In the genomic region with DNA sequence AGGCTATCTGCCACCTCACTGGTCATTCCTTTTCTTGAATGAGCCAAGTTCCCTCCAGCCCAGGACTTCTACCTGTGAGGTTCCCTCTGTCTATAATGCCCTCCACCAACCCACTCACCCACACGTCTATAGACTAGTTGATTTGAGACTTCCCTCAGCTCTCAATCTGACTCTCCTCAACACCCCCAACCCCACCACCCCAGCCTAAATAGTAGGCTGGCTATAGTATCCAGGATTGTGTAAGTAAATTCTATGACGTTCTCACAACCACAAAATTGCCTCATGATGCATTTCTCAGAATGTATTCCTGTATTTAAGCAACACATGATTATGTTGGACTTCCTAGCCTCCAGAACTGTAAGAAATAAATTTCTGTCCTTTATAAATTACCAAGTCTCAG, we compare ENCODE assay signal across 9 cellular contexts.
DNase-seq lines count a peak whose midpoint lies in the region; ATAC-seq and TF ChIP-seq lines count a peak whose summit lies in the region.
"Had no signal": no experiment of that assay in that cellular context is flagged by ENCODE, and none has a peak within 500 bp of the region (broad histone marks: within the 10 kb centered on the region; RNA-seq: fewer than 3 reads in every experiment).

No MANE protein-coding gene starts in this region.

- no peak for DNase-seq in NCI-H2107 (lab: John Stamatoyannopoulos, UW)
- DNase-seq: thyroid gland had no signal

- peaks cover 32% of the 10 kb centered on the region for H3K4me1 ChIP-seq in DOHH2 (ENCODE audit: control insufficient read depth, low read length)
- peaks cover 34% of the 10 kb centered on the region for H3K4me1 ChIP-seq in OCI-LY1 (ENCODE audit: insufficient read depth, low read length, severe bottlenecking)
- H3K4me1 ChIP-seq in endocrine pancreas (ENCODE audit: control insufficient read depth, insufficient read depth, low read length): peaks cover 7% of the 10 kb centered on the region
- H3K4me1 ChIP-seq in parathyroid adenoma: no peaks in the 10 kb centered on the region

- peaks cover 3% of the 10 kb centered on the region; the same call in 1 of the 2 replicates for H3K36me3 ChIP-seq in DOHH2 (ENCODE audit: control insufficient read depth, low read length)
- no peaks in the 10 kb centered on the region for H3K36me3 ChIP-seq in OCI-LY1 (ENCODE audit: insufficient read depth, low read length)
- no peaks in the 10 kb centered on the region for H3K36me3 ChIP-seq in endocrine pancreas (ENCODE audit: control insufficient read depth, insufficient read depth, low read length)
- H3K36me3 ChIP-seq in parathyroid adenoma (ENCODE audit: control insufficient read depth, insufficient read depth, low read length): no peaks in the 10 kb centered on the region
- H3K36me3 ChIP-seq: thyroid gland had no signal

- H3K9ac ChIP-seq in OCI-LY1 (ENCODE audit: low read length) (no peak overlapping the region), endocrine pancreas (ENCODE audit: control insufficient read depth, insufficient read depth, low read length) (no peak overlapping the region), parathyroid adenoma (no peak overlapping the region)

- peaks cover 9% of the 10 kb centered on the region for H3F3A ChIP-seq in DOHH2 (ENCODE audit: control insufficient read depth, insufficient read depth)
- H3F3A ChIP-seq in OCI-LY1 (ENCODE audit: insufficient read depth, low read length): no peaks in the 10 kb centered on the region

- TF ChIP-seq CTCF in DOHH2 (IDR thresholded peaks at IDR 0.05; ENCODE audit: low read depth, low read length, poor library complexity, severe bottlenecking) (no peak), OCI-LY1 (IDR thresholded peaks at IDR 0.05; ENCODE audit: low read length) (no peak), parathyroid adenoma (IDR thresholded peaks at IDR 0.05) (no peak)

- H3K9me2 ChIP-seq in DOHH2 (replicated peaks; ENCODE audit: control insufficient read depth, low read length) (no peaks in the 10 kb centered on the region), OCI-LY1 (ENCODE audit: low read depth, low read length) (no peaks in the 10 kb centered on the region)

- peaks cover 31% of the 10 kb centered on the region for H3K79me2 ChIP-seq in DOHH2 (ENCODE audit: control insufficient read depth, low read length)
- H3K79me2 ChIP-seq in OCI-LY1 (ENCODE audit: insufficient read depth, low read length): no peaks in the 10 kb centered on the region
- H3K79me2 ChIP-seq in parathyroid adenoma: no peaks in the 10 kb centered on the region

- no peak overlapping the region for H2AFZ ChIP-seq in OCI-LY1 (ENCODE audit: low read length)
- no peak overlapping the region for H2AFZ ChIP-seq in parathyroid adenoma

- H3K27ac ChIP-seq in DOHH2 (ENCODE audit: low read depth, low read length) (no peak overlapping the region), OCI-LY1 (ENCODE audit: low read depth, low read length, poor library complexity, severe bottlenecking) (no peak overlapping the region), parathyroid adenoma (peak overlapping the region; percentile 2)

- H4K20me1 ChIP-seq in DOHH2 (ENCODE audit: control insufficient read depth, insufficient read depth, low read depth, low read length) (no peaks in the 10 kb centered on the region), OCI-LY1 (ENCODE audit: insufficient read depth, low read length) (no peaks in the 10 kb centered on the region)

- ATAC-seq in HG02588 (IDR thresholded peaks at IDR 0.05; ENCODE audit: unreplicated experiment): no peak
- no peak for ATAC-seq in SK-N-SH treated with all-trans-retinoic acid at 6 μM for 48 hours
- no peak for ATAC-seq in GM19397 (IDR thresholded peaks at IDR 0.05; ENCODE audit: unreplicated experiment)

- no peaks in the 10 kb centered on the region for H3K27me3 ChIP-seq in DOHH2 (ENCODE audit: control insufficient read depth, low read length)
- no peaks in the 10 kb centered on the region for H3K27me3 ChIP-seq in OCI-LY1 (ENCODE audit: insufficient read depth, low read length)
- no peaks in the 10 kb centered on the region for H3K27me3 ChIP-seq in endocrine pancreas (ENCODE audit: control insufficient read depth, insufficient read depth, low read length)
- H3K27me3 ChIP-seq in parathyroid adenoma (ENCODE audit: control insufficient read depth, insufficient read depth, low read length): no peaks in the 10 kb centered on the region
- H3K27me3 ChIP-seq: thyroid gland had no signal

- H3K4me2 ChIP-seq in DOHH2 (ENCODE audit: low read length): peak overlapping the region; percentile 22
- peak overlapping the region; percentile 39 for H3K4me2 ChIP-seq in OCI-LY1 (ENCODE audit: low read length)
- no peak overlapping the region for H3K4me2 ChIP-seq in parathyroid adenoma (ENCODE audit: low read length)

- no peak overlapping the region for H3K4me3 ChIP-seq in DOHH2 (ENCODE audit: low read length)
- H3K4me3 ChIP-seq in OCI-LY1 (ENCODE audit: low read depth, low read length, poor library complexity, severe bottlenecking): peak overlapping the region; percentile 5
- peak overlapping the region; percentile 69 for H3K4me3 ChIP-seq in endocrine pancreas (ENCODE audit: control insufficient read depth, insufficient read depth, low read length)
- no peak overlapping the region for H3K4me3 ChIP-seq in parathyroid adenoma (ENCODE audit: low read depth, low read length)

- H3K9me3 ChIP-seq in DOHH2 (ENCODE audit: control insufficient read depth, insufficient read depth, low read length): no peaks in the 10 kb centered on the region
- H3K9me3 ChIP-seq in OCI-LY1 (ENCODE audit: low read length): no peaks in the 10 kb centered on the region
- H3K9me3 ChIP-seq in endocrine pancreas (ENCODE audit: control insufficient read depth, low read length): no peaks in the 10 kb centered on the region
- no peaks in the 10 kb centered on the region for H3K9me3 ChIP-seq in parathyroid adenoma (ENCODE audit: control insufficient read depth, low read length)
- H3K9me3 ChIP-seq: thyroid gland had no signal

TF ChIP-seq in SK-N-SH treated with all-trans-retinoic acid at 6 μM for 48 hours, 23 proteins besides CTCF, POLR2A, EP300 and RAD21:
- TF ChIP-seq PPARA (CRISPR knock-in tag; IDR thresholded peaks at IDR 0.05; ENCODE audit: borderline replicate concordance) (no peak), ESRRG (CRISPR knock-in tag; IDR thresholded peaks at IDR 0.05) (no peak), ARNTL (CRISPR knock-in tag; IDR thresholded peaks at IDR 0.05; ENCODE audit: borderline replicate concordance, low read depth) (no peak), ZFP3 (CRISPR knock-in tag; IDR thresholded peaks at IDR 0.05) (no peak), ZC3H10 (CRISPR knock-in tag; IDR thresholded peaks at IDR 0.05) (no peak), ISL1 (CRISPR knock-in tag; IDR thresholded peaks at IDR 0.05) (no peak)

Comparison
In these comparisons a context has a peak if more than half of its experiments do, and no peak if none do; other contexts are left out.
1. H3K4me3 ChIP-seq: peak in OCI-LY1 (single experiment) and endocrine pancreas (single experiment); none in DOHH2 (single experiment) and parathyroid adenoma (single experiment).